9 cellular contexts compared by ENCODE assay signal in the genomic region with DNA sequence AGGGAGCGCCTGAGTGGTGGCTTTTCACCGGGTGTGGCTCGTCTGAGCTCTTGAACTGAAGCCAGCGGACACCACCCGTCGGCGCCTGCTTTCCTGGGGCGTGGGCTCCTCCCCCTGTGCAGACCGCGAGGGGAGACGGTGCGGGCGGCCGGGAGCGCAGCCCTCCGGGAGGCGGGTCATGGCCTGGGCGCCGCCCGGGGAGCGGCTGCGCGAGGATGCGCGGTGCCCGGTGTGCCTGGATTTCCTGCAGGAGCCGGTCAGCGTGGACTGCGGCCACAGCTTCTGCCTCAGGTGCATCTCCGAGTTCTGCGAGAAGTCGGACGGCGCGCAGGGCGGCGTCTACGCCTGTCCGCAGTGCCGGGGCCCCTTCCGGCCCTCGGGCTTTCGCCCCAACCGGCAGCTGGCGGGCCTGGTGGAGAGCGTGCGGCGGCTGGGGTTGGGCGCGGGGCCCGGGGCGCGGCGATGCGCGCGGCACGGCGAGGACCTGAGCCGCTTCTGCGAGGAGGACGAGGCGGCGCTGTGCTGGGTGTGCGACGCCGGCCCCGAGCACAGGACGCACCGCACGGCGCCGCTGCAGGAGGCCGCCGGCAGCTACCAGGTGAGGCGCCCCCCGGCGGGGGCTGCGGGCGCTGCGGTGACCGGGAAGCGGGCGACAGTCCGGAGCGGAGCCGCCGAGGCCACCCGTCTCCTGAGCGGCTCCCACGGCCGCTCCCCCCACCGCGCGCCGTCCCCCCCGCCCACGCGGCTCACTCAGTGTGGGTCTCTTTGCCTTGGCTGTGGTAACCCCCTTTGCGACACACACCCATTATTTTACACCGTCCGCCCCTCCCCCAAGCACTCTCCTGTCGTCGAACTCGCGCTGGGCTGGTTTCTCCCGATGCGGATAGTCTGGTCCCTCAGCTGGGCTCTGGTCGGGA. TPM values are rescaled to one million over a fixed set of nuclear protein-coding genes. Genes with fewer than 3 reads are reported as not detected.
A peak's percentile ranks its signal among the peaks of the same experiment; 100 is the strongest.
DNase-seq lines count a peak whose midpoint lies in the region; ATAC-seq and TF ChIP-seq lines count a peak whose summit lies in the region.
"Had no signal": no experiment of that assay in that cellular context is flagged by ENCODE, and none has a peak within 500 bp of the region (broad histone marks: within the 10 kb centered on the region; RNA-seq: fewer than 3 reads in every experiment).

A gene with protein sequence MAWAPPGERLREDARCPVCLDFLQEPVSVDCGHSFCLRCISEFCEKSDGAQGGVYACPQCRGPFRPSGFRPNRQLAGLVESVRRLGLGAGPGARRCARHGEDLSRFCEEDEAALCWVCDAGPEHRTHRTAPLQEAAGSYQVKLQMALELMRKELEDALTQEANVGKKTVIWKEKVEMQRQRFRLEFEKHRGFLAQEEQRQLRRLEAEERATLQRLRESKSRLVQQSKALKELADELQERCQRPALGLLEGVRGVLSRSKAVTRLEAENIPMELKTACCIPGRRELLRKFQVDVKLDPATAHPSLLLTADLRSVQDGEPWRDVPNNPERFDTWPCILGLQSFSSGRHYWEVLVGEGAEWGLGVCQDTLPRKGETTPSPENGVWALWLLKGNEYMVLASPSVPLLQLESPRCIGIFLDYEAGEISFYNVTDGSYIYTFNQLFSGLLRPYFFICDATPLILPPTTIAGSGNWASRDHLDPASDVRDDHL (plus strand): TSS at position 119 of the 917 bp plus-strand sequence. CDS start 60 bp downstream, at position 179.

- no peak for TF ChIP-seq RAD21 in SK-N-SH (IDR thresholded peaks at IDR 0.05; ENCODE audit: low read length)

- peak; percentile 62 for DNase-seq in SK-N-SH
- DNase-seq in activated T-cell treated with anti-CD3 and anti-CD28 coated beads, Interleukin-2, amount 50 U/mL, for 24 hours = peak; percentile 59
- DNase-seq in iPS DF 6.9 (ENCODE audit: low read depth, low spot score) = no peak
- DNase-seq in stimulated activated CD4-positive, alpha-beta T cell treated with anti-CD3 and anti-CD28 coated beads, Interleukin-4, amount 100 ng/mL, for 48 hours (ENCODE audit: low read depth in 2 of 2) = peak; percentile 4 to 33
- DNase-seq in DMS 273 treated with DMSO at 0.1 percent for 48 hours (lab: John Stamatoyannopoulos, UW) = no peak
- DNase-seq in NCI-H128 (lab: John Stamatoyannopoulos, UW; ENCODE audit: unreplicated experiment) = no peak

- peaks cover 57% of the 10 kb centered on the region for H3K27me3 Mint-ChIP-seq in activated T-cell treated with anti-CD3 and anti-CD28 coated beads, Interleukin-2, amount 50 U/mL, for 24 hours

- peak; percentile 23; the same call in 1 of the 2 replicates for TF ChIP-seq CTCF in SK-N-SH (IDR thresholded peaks at IDR 0.05)

- H3K4me1 ChIP-seq in SK-N-SH (ENCODE audit: control insufficient read depth in 1 of 2, insufficient read depth in 2 of 2, low read depth in 1 of 2, low read length in 1 of 2) = no peaks in the 10 kb centered on the region
- no peaks in the 10 kb centered on the region for H3K4me1 ChIP-seq in HUES48 (ENCODE audit: control insufficient read depth, insufficient read depth, low read length)
- H3K4me1 ChIP-seq in iPS DF 6.9 (ENCODE audit: control insufficient read depth, insufficient read depth, low read length) = peaks cover 3% of the 10 kb centered on the region
- H3K4me1 ChIP-seq: A549 had no signal

- peak within 1 kb of the TSS; percentile 51 for H2AFZ ChIP-seq in SK-N-SH (ENCODE audit: low read depth)

- no peak; the same call in 2 of the 3 replicates for ATAC-seq in SK-N-SH treated with all-trans-retinoic acid at 6 μM for 48 hours
- ATAC-seq: A549 had no signal

- no peaks in the 10 kb centered on the region for H3K9me2 ChIP-seq in SK-N-SH

- no peaks in the 10 kb centered on the region for H3K36me3 ChIP-seq in SK-N-SH (replicated peaks in 1 of 2; ENCODE audit: control insufficient read depth in 1 of 2, insufficient read depth in 2 of 2, low read length in 1 of 2)
- no peaks in the 10 kb centered on the region for H3K36me3 ChIP-seq in HUES48 (ENCODE audit: control insufficient read depth, insufficient read depth, low read length)
- no peaks in the 10 kb centered on the region for H3K36me3 ChIP-seq in iPS DF 6.9 (ENCODE audit: control insufficient read depth, insufficient read depth, low read length)

- peak within 1 kb of the TSS; percentile 68 for H3K4me3 Mint-ChIP-seq in activated T-cell treated with anti-CD3 and anti-CD28 coated beads, Interleukin-2, amount 50 U/mL, for 24 hours

- CTCF ChIA-PET in SK-N-SH (lab: Yijun Ruan, JAX) = no interaction called here

- no peaks in the 10 kb centered on the region for H3K36me3 Mint-ChIP-seq in activated T-cell treated with anti-CD3 and anti-CD28 coated beads, Interleukin-2, amount 50 U/mL, for 24 hours (ENCODE audit: low read depth)

- H4K20me1 ChIP-seq in SK-N-SH (ENCODE audit: insufficient read depth) = no peaks in the 10 kb centered on the region

- H3K9ac ChIP-seq in SK-N-SH (no peak within 1 kb of the TSS), HUES48 (ENCODE audit: low read depth, low read length) (peak within 1 kb of the TSS; percentile 7; the same call in 1 of the 2 replicates)

- H3K9me3 ChIP-seq in SK-N-SH = no peaks in the 10 kb centered on the region
- H3K9me3 ChIP-seq in HUES48 (ENCODE audit: control insufficient read depth, insufficient read depth, low read length) = no peaks in the 10 kb centered on the region
- H3K9me3 ChIP-seq in iPS DF 6.9 (ENCODE audit: control insufficient read depth, insufficient read depth, low read length) = no peaks in the 10 kb centered on the region

- H3K79me2 ChIP-seq in SK-N-SH (ENCODE audit: insufficient read depth) = no peaks in the 10 kb centered on the region

- H3K9me3 Mint-ChIP-seq in activated T-cell treated with anti-CD3 and anti-CD28 coated beads, Interleukin-2, amount 50 U/mL, for 24 hours = no peaks in the 10 kb centered on the region

- H3K4me3 ChIP-seq in SK-N-SH (ENCODE audit: low read depth in 2 of 2, low read length in 1 of 2) (peak within 1 kb of the TSS; percentile 8 to 47; a peak in 3 of 4 replicates), HUES48 (ENCODE audit: low read depth, low read length) (peak within 1 kb of the TSS; percentile 66), iPS DF 6.9 (ENCODE audit: low read length) (peak within 1 kb of the TSS; percentile 56)
- H3K4me3 ChIP-seq: A549 had no signal

- H3K27ac ChIP-seq in SK-N-SH (ENCODE audit: low read depth in 2 of 2, low read length in 1 of 2) = no peak within 1 kb of the TSS
- no peak within 1 kb of the TSS for H3K27ac ChIP-seq in HUES48 (ENCODE audit: low read depth, low read length)
- no peak within 1 kb of the TSS for H3K27ac ChIP-seq in iPS DF 6.9 (ENCODE audit: low read length)
- H3K27ac ChIP-seq: A549 had no signal

- H3K27me3 ChIP-seq in SK-N-SH (ENCODE audit: insufficient read depth) (peaks cover 18% of the 10 kb centered on the region; the same call in 1 of the 2 replicates), HUES48 (ENCODE audit: control insufficient read depth, insufficient read depth, low read length) (peaks cover 28% of the 10 kb centered on the region), iPS DF 6.9 (ENCODE audit: control insufficient read depth, insufficient read depth, low read length) (peaks cover 3% of the 10 kb centered on the region; the same call in 1 of the 2 replicates)

- H3K27ac Mint-ChIP-seq in activated T-cell treated with anti-CD3 and anti-CD28 coated beads, Interleukin-2, amount 50 U/mL, for 24 hours = no peak within 1 kb of the TSS

- 20% methylated on average over 21 of the region's 109 CpGs for WGBS in SK-N-SH (ENCODE audit: low lambda C conversion rate)
- no CpG with 5 or more reads among the region's 109 CpGs for WGBS in iPS DF 6.9 (ENCODE audit: insufficient coverage, insufficient read length)

- POLR2A ChIA-PET in SK-N-SH (lab: Yijun Ruan, JAX) = no interaction called here

- H3K4me1 Mint-ChIP-seq in activated T-cell treated with anti-CD3 and anti-CD28 coated beads, Interleukin-2, amount 50 U/mL, for 24 hours (ENCODE audit: low read depth) = peaks cover 9% of the 10 kb centered on the region

- TF ChIP-seq EP300 in SK-N-SH (IDR thresholded peaks at IDR 0.05; ENCODE audit: borderline replicate concordance in 1 of 2, low read depth in 1 of 2, low read length in 1 of 2) = no peak

- peak within 1 kb of the TSS; percentile 47 for H3K4me2 ChIP-seq in SK-N-SH
- H3K4me2 ChIP-seq: A549 had no signal

- no peaks in the 10 kb centered on the region for H3F3A ChIP-seq in SK-N-SH (replicated peaks; ENCODE audit: insufficient read depth)

TF ChIP-seq in SK-N-SH, 30 proteins besides CTCF, POLR2A, EP300 and RAD21:
- no peak for TF ChIP-seq SIN3A (IDR thresholded peaks at IDR 0.05; ENCODE audit: borderline replicate concordance, low read depth, low read length)
- no peak for TF ChIP-seq CHD2 (IDR thresholded peaks at IDR 0.05; ENCODE audit: low read length, partially characterized antibody)
TF ChIP-seq in SK-N-SH: peak in this region for 0.

TF ChIP-seq in SK-N-SH treated with all-trans-retinoic acid at 6 μM for 48 hours, 23 proteins besides CTCF, POLR2A, EP300 and RAD21 (continues in another document):
- TF ChIP-seq ZNF70 (CRISPR knock-in tag; IDR thresholded peaks at IDR 0.05) (no peak), ESRRG (CRISPR knock-in tag; IDR thresholded peaks at IDR 0.05) (no peak), ZNF565 (CRISPR knock-in tag; conservative IDR thresholded peaks at IDR 0.05; ENCODE audit: low read depth) (no peak)
- TF ChIP-seq, protein P1, sequence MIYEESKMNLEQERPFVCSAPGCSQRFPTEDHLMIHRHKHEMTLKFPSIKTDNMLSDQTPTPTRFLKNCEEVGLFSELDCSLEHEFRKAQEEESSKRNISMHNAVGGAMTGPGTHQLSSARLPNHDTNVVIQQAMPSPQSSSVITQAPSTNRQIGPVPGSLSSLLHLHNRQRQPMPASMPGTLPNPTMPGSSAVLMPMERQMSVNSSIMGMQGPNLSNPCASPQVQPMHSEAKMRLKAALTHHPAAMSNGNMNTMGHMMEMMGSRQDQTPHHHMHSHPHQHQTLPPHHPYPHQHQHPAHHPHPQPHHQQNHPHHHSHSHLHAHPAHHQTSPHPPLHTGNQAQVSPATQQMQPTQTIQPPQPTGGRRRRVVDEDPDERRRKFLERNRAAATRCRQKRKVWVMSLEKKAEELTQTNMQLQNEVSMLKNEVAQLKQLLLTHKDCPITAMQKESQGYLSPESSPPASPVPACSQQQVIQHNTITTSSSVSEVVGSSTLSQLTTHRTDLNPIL (CRISPR knock-in tag; IDR thresholded peaks at IDR 0.05; ENCODE audit: low read depth) = no peak

RNA-seq across cellular contexts. Expression of the gene that starts here (rescaled TPM):
- 0.13 and 0.35 TPM in 2 replicates for polyA plus RNA-seq in SK-N-SH (2012; rRNA removed)
- 0.26 and 0.34 TPM in 2 replicates for polyA plus RNA-seq in SK-N-SH (2012; cell fraction: cytosol; rRNA removed)
- 0.12 and 0.16 TPM in 2 replicates for polyA plus RNA-seq in SK-N-SH (2012; cell fraction: nucleus; rRNA removed)
- polyA plus RNA-seq: A549 had no signal

Comparison
In these comparisons a context has a peak if more than half of its experiments do, and no peak if none do; other contexts are left out.
1. Peak in DNase-seq, H3K4me3 ChIP-seq and H3K4me2 ChIP-seq in SK-N-SH; RNA of the gene not detected or under 1 TPM.
2. DNase-seq: peak in activated T-cell treated with anti-CD3 and anti-CD28 coated beads, Interleukin-2, amount 50 U/mL, for 24 hours (single experiment) and stimulated activated CD4-positive, alpha-beta T cell treated with anti-CD3 and anti-CD28 coated beads, Interleukin-4, amount 100 ng/mL, for 48 hours (2 of 2); none in iPS DF 6.9 (single experiment), DMS 273 treated with DMSO at 0.1 percent for 48 hours (single experiment) and NCI-H128 (single experiment).
3. Peak in every context shown above with its lines, with median percentiles within 50 percentile points of each other: H3K4me3 ChIP-seq.